ENCODE assay signal across 6 cellular contexts in the genomic region with DNA sequence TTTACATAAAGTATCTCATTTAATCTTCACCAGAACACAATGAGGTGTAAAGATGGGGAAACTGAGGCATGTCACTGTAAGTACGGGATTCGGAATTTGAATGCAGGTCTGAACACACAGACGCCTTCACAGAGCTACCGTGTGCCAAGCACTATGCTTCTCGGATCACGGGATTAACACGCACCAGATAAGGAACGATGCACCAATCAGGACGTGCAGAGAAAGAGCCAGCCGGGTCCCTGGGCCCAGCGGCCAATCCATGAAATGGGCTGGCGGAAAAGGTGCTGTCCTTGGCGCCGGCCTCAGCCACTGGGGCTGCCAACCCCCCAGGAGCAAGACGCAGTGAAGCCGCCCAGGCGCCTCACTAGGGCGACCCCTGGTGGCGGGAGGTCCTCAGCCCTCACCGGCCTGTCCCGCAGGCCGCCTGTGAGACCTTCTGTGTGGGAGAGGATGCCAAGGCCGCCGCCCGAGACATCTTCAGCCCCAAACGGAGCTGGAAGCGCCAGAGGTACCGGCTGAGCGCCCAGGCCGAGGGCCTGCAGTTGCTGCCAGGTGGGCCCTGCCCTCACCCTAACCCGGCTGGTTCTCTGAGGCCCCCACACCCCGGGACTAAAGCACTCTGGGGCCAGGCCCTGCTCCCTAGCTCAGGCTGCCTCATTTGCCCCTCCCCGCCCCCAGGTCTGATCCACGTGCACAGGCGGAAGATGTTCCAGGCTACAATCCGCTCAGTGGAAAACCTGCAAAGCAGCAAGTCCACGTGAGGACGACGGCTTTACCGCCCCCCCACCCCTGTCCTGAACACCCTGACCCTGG. TPM values are rescaled to one million over a fixed set of nuclear protein-coding genes. Genes with fewer than 3 reads are reported as not detected.
DNase-seq lines count a peak whose midpoint lies in the region; TF ChIP-seq lines count a peak whose summit lies in the region.

No MANE protein-coding gene starts in this region.

- CTCF ChIA-PET in HEK293 (lab: Yijun Ruan, JAX), result interaction anchor here (0.5 to 2.8 kb wide), 4 partner anchors 10 to 120 kb away, joined by 3 to 26 read pairs (median 9); no protein-coding TSS in a partner anchor

- H3K4me3 ChIP-seq in HEK293 (ENCODE audit: low read depth, low read length), result no peak overlapping the region
- no peak overlapping the region for H3K4me3 ChIP-seq in WI38 (ENCODE audit: low read depth, low read length)
- peak overlapping the region in 2 of 4 donors; percentile 23 to 37 for H3K4me3 ChIP-seq in esophagus squamous epithelium

- no peaks in the 10 kb centered on the region for H3K4me1 ChIP-seq in HEK293 (ENCODE audit: control insufficient read depth, insufficient read depth, low read length)
- H3K4me1 ChIP-seq in esophagus squamous epithelium, result peaks cover 12 to 71% (median 35%) of the 10 kb centered on the region in 3 donors

- H3K9me3 ChIP-seq in HEK293 (ENCODE audit: control insufficient read depth, insufficient read depth, low read depth, low read length) (no peaks in the 10 kb centered on the region), esophagus squamous epithelium (no peaks in the 10 kb centered on the region)

- TF ChIP-seq CTCF in HEK293 (tag by site-specific recombination; IDR thresholded peaks at IDR 0.05), result peak; percentile 53; the same call in 1 of the 2 replicates
- peak; percentile 26; the same call in 1 of the 2 replicates for TF ChIP-seq CTCF in WI38 (IDR thresholded peaks at IDR 0.05; ENCODE audit: low read depth, low read length)
- TF ChIP-seq CTCF in esophagus squamous epithelium (IDR thresholded peaks at IDR 0.05), result peak; percentile 47 to 79 (median 65)

- H3K27me3 ChIP-seq in esophagus squamous epithelium, result peaks cover 0 to 68% (median 4%) of the 10 kb centered on the region in 4 donors

- H3K36me3 ChIP-seq in HEK293 (ENCODE audit: control insufficient read depth in 2 of 2, insufficient read depth in 1 of 2, low read length in 2 of 2) (no peaks in the 10 kb centered on the region), esophagus squamous epithelium (no peaks in the 10 kb centered on the region)

- H3K27ac ChIP-seq in HEK293 (ENCODE audit: extremely low read depth, low read depth, low read length) (no peak overlapping the region), esophagus squamous epithelium (peak overlapping the region in 2 of 4 donors; percentile 26 to 37)

- WGBS in esophagus squamous epithelium, 2 donors, result 44 to 55% methylated on average over 13 to 23 of the region's 40 CpGs

- DNase-seq in AG08395 (ENCODE audit: low spot score), result peak; percentile 65
- no peak for DNase-seq in esophagus squamous epithelium (lab: John Stamatoyannopoulos, UW)
- DNase-seq in stimulated activated CD4-positive, alpha-beta T cell treated with anti-CD3 and anti-CD28 coated beads, Interleukin-12 subunit alpha, Interleukin-12 subunit beta, amount 100 ng/mL, for 48 hours (ENCODE audit: low read depth in 2 of 3, low spot score in 1 of 3), result peak; percentile 75 to 87 (median 76)
- no peak for DNase-seq in SKM-1 (lab: John Stamatoyannopoulos, UW; ENCODE audit: unreplicated experiment)

- intact Hi-C loops in esophagus squamous epithelium (cut with DNase I), result no loop called here

- POLR2A ChIA-PET in HEK293 (lab: Yijun Ruan, JAX), result no interaction called here

- no peak for TF ChIP-seq POLR2A in esophagus squamous epithelium (IDR thresholded peaks at IDR 0.05)

TF ChIP-seq in HEK293, 187 proteins besides CTCF, POLR2A, EP300 and RAD21:
- peak; percentile 89 for TF ChIP-seq ZNF664 (tag by site-specific recombination; IDR thresholded peaks at IDR 0.05)
- no peak for TF ChIP-seq ZNF792 (tag by site-specific recombination; IDR thresholded peaks at IDR 0.05)

RNA-seq across cellular contexts. Expression of a gene that starts 15.6 kb away (rescaled TPM):
- 10 to 100 TPM in 2 of 4 donors, 1 to 10 TPM in 2; 1.5 to 45.2 (median 12.8) TPM for total RNA-seq in esophagus squamous epithelium

RNA-seq across cellular contexts. Expression of a gene that starts 17.9 kb away (rescaled TPM):
- total RNA-seq in esophagus squamous epithelium, result 1 to 10 TPM; 1.4 to 3.2 (median 2.2) TPM

RNA-seq across cellular contexts. Expression of a gene that starts 19.5 kb away (rescaled TPM):
- 10 to 100 TPM; 23.1 to 41.0 (median 26.1) TPM for total RNA-seq in esophagus squamous epithelium

RNA-seq across cellular contexts. Expression of a gene that starts 30.6 kb away (rescaled TPM):
- 1 to 10 TPM in 1 of 4 donors, under 1 TPM in 3; 0.19 to 2.5 (median 0.72) TPM for total RNA-seq in esophagus squamous epithelium

RNA-seq across cellular contexts. Expression of a gene that starts 39.6 kb away (rescaled TPM):
- under 1 TPM in 2 of 4 donors, not detected in 2; 0.40 to 0.95 TPM for total RNA-seq in esophagus squamous epithelium

Comparison
In these comparisons a context has a peak if more than half of its experiments do, and no peak if none do; other contexts are left out.
1. DNase-seq: peak in AG08395 (single experiment) and stimulated activated CD4-positive, alpha-beta T cell treated with anti-CD3 and anti-CD28 coated beads, Interleukin-12 subunit alpha, Interleukin-12 subunit beta, amount 100 ng/mL, for 48 hours (3 of 3); none in esophagus squamous epithelium (single experiment) and SKM-1 (single experiment).
2. Peak in every context shown above with its lines, with median percentiles within 50 percentile points of each other: CTCF ChIP-seq.